In genomic region chr18:55302337-55302833, GRCh38 we compare ENCODE assay signal across 12 cellular contexts.
DNase-seq lines count a peak whose midpoint lies in the region; ATAC-seq and TF ChIP-seq lines count a peak whose summit lies in the region.
"Had no signal": no experiment of that assay in that cellular context is flagged by ENCODE, and none has a peak within 500 bp of the region (broad histone marks: within the 10 kb centered on the region; RNA-seq: fewer than 3 reads in every experiment).

No MANE protein-coding gene starts in this region.

- intact Hi-C loops in left ventricle myocardium superior (cut with micrococcal nuclease), result no loop called here

- peak overlapping the region in 2 of 7 experiments; percentile 5 to 12 for H3K4me3 ChIP-seq in skin epidermis

- H3K27ac ChIP-seq in skin epidermis, result peak overlapping the region in 15 of 21 experiments; percentile 25 to 83 (median 62)
- H3K27ac ChIP-seq: HL-60 had no signal

- ATAC-seq in SK-N-SH treated with all-trans-retinoic acid at 6 μM for 48 hours, result peak; percentile 60
- ATAC-seq in left ventricle myocardium superior, result peak; percentile 69
- ATAC-seq in HG03139 (IDR thresholded peaks at IDR 0.05; ENCODE audit: unreplicated experiment), result no peak

- peak; percentile 44 for DNase-seq in EL
- DNase-seq in left ventricle myocardium superior, result no peak
- no peak for DNase-seq in effector CD4-positive, alpha-beta T cell
- DNase-seq in NCI-H345 (lab: John Stamatoyannopoulos, UW), result no peak
- DNase-seq in SKM-1 (lab: John Stamatoyannopoulos, UW; ENCODE audit: unreplicated experiment), result no peak
- DNase-seq: activated CD4-positive, alpha-beta T cell treated with anti-CD3 and anti-CD28 coated beads for 1 hour; NCI-H1048; NCI-H69 had no signal

TF ChIP-seq in SK-N-SH treated with all-trans-retinoic acid at 6 μM for 48 hours, 23 proteins besides CTCF, POLR2A, EP300 and RAD21:
- no peak for TF ChIP-seq ZFP3 (CRISPR knock-in tag; IDR thresholded peaks at IDR 0.05)
- no peak for TF ChIP-seq ARNTL (CRISPR knock-in tag; IDR thresholded peaks at IDR 0.05; ENCODE audit: borderline replicate concordance, low read depth)
- TF ChIP-seq ZNF565 (CRISPR knock-in tag; conservative IDR thresholded peaks at IDR 0.05; ENCODE audit: low read depth), result no peak
- no peak for TF ChIP-seq OSR1 (CRISPR knock-in tag; IDR thresholded peaks at IDR 0.05)
- TF ChIP-seq, protein P1, sequence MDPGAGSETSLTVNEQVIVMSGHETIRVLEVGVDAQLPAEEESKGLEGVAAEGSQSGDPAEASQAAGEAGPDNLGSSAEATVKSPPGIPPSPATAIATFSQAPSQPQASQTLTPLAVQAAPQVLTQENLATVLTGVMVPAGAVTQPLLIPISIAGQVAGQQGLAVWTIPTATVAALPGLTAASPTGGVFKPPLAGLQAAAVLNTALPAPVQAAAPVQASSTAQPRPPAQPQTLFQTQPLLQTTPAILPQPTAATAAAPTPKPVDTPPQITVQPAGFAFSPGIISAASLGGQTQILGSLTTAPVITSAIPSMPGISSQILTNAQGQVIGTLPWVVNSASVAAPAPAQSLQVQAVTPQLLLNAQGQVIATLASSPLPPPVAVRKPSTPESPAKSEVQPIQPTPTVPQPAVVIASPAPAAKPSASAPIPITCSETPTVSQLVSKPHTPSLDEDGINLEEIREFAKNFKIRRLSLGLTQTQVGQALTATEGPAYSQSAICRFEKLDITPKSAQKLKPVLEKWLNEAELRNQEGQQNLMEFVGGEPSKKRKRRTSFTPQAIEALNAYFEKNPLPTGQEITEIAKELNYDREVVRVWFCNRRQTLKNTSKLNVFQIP (CRISPR knock-in tag; IDR thresholded peaks at IDR 0.05; ENCODE audit: borderline replicate concordance, low read depth), result no peak
- TF ChIP-seq TSHZ2 (CRISPR knock-in tag; IDR thresholded peaks at IDR 0.05), result no peak; the same call in 1 of the 2 replicates
- no peak for TF ChIP-seq ZNF8 (CRISPR knock-in tag; IDR thresholded peaks at IDR 0.05)
- no peak for TF ChIP-seq CSRNP3 (CRISPR knock-in tag; IDR thresholded peaks at IDR 0.05)
- no peak for TF ChIP-seq ISL1 (CRISPR knock-in tag; IDR thresholded peaks at IDR 0.05)
- TF ChIP-seq BACH2 (CRISPR knock-in tag; IDR thresholded peaks at IDR 0.05; ENCODE audit: borderline replicate concordance), result no peak
- TF ChIP-seq PPARA (CRISPR knock-in tag; IDR thresholded peaks at IDR 0.05; ENCODE audit: borderline replicate concordance), result no peak
- no peak for TF ChIP-seq GLIS3 (CRISPR knock-in tag; IDR thresholded peaks at IDR 0.05)
- TF ChIP-seq CSDC2 (CRISPR knock-in tag; IDR thresholded peaks at IDR 0.05), result no peak
- no peak for TF ChIP-seq ESRRG (CRISPR knock-in tag; IDR thresholded peaks at IDR 0.05)
- no peak for TF ChIP-seq ZFP30 (CRISPR knock-in tag; IDR thresholded peaks at IDR 0.05)
- TF ChIP-seq ZNF70 (CRISPR knock-in tag; IDR thresholded peaks at IDR 0.05), result no peak
